In the genomic region with DNA sequence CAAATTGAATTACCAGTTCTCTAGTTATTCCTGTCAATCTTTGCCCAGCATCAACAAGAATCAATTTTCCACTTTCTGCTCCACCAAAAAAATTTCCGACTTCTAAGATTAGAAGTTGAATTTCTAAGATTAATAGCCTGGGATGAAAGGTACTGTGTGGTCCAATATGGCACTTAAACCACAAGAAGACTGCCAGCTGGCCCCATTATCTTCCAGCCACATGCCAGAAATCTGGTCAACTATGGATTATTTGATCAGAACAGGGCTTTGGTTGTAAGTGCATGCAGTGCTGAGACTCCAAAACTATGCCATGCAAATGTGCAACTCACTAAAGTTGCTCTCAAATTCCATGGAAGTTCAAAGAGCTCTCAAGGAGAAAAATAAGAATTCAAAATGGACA, we compare ENCODE assay signal across 18 cellular contexts.
A peak's percentile ranks its signal among the peaks of the same experiment; 100 is the strongest.
DNase-seq lines count a peak whose midpoint lies in the region; ATAC-seq and TF ChIP-seq lines count a peak whose summit lies in the region.
"Had no signal": no experiment of that assay in that cellular context is flagged by ENCODE, and none has a peak within 500 bp of the region (broad histone marks: within the 10 kb centered on the region; RNA-seq: fewer than 3 reads in every experiment).

No MANE protein-coding gene starts in this region.

- TF ChIP-seq RAD21 in HCT116 (IDR thresholded peaks at IDR 0.05; ENCODE audit: low read depth) = no peak

- CTCF ChIA-PET in HCT116 (lab: Charles Lee) = interaction anchor here (1.3 to 1.4 kb wide), 2 partner anchors 10 to 167 kb away, joined by 5 to 6 read pairs; no protein-coding TSS in a partner anchor

- peaks cover 4 to 31% of the 10 kb centered on the region in 2 experiments; a peak in 2 of 4 replicates for H3K4me1 ChIP-seq in HCT116 (ENCODE audit: control insufficient read depth in 1 of 2, insufficient read depth in 2 of 2, low read length in 2 of 2)

- H3K9ac ChIP-seq in HCT116 (ENCODE audit: low read length) = no peak overlapping the region

- peaks cover 6 to 38% of the 10 kb centered on the region in 2 experiments for H3K36me3 ChIP-seq in HCT116 (ENCODE audit: control insufficient read depth in 1 of 2, insufficient read depth in 2 of 2, low read length in 2 of 2)

- POLR2A ChIA-PET in HCT116 (lab: Charles Lee) = no interaction called here
- POLR2A ChIA-PET in naive thymus-derived CD8-positive, alpha-beta T cell (lab: Charles Lee) = no interaction called here

- no TSS peak for BruUV-seq in HCT116 (replicated peaks; lab: Mats Ljungman, UMichigan)

- no peaks in the 10 kb centered on the region for H3K9me2 ChIP-seq in HCT116 (ENCODE audit: insufficient read depth)

- ATAC-seq in HCT116 = no peak
- no peak for ATAC-seq in naive thymus-derived CD8-positive, alpha-beta T cell
- ATAC-seq: HepG2 had no signal

- H4K20me1 ChIP-seq in HCT116 (ENCODE audit: insufficient read depth) = peaks cover 18% of the 10 kb centered on the region

- no peak for TF ChIP-seq POLR2A in HCT116 (IDR thresholded peaks at IDR 0.05; ENCODE audit: borderline replicate concordance, extremely low read depth, insufficient read depth, insufficient read length)

- H3K36me3 Mint-ChIP-seq in nephron (ENCODE audit: low read depth) = peaks cover 42% of the 10 kb centered on the region
- H3K36me3 Mint-ChIP-seq in naive thymus-derived CD8-positive, alpha-beta T cell = peaks cover 0 to 20% (median 0%) of the 10 kb centered on the region in 3 donors

- H3K27ac Mint-ChIP-seq in nephron = peak overlapping the region in 2 of 3 experiments; percentile 38 to 47
- no peak overlapping the region for H3K27ac Mint-ChIP-seq in naive thymus-derived CD8-positive, alpha-beta T cell

- RAD21 ChIA-PET in HCT116 (lab: Charles Lee; ENCODE audit: low non-redundant PET in 1 of 2, low total read pairs in 2 of 2, uncharacterized antibody in 2 of 2, unreplicated experiment in 2 of 2) = no interaction called here

- no peaks in the 10 kb centered on the region for H3K27me3 Mint-ChIP-seq in nephron (ENCODE audit: low read depth)
- H3K27me3 Mint-ChIP-seq in naive thymus-derived CD8-positive, alpha-beta T cell = no peaks in the 10 kb centered on the region

- H2AFZ ChIP-seq in HCT116 (ENCODE audit: low read depth, low read length, poor library complexity, severe bottlenecking) = no peak overlapping the region

- no peak overlapping the region for H3K4me3 Mint-ChIP-seq in nephron
- H3K4me3 Mint-ChIP-seq in naive thymus-derived CD8-positive, alpha-beta T cell = no peak overlapping the region

- H3K4me3 ChIP-seq in HCT116 (replicated peaks in 1 of 2; ENCODE audit: low read depth in 1 of 2, low read length in 2 of 2) (no peak overlapping the region), fibroblast of villous mesenchyme (ENCODE audit: low read depth, low read length) (no peak overlapping the region)

- TF ChIP-seq CTCF in HCT116 (IDR thresholded peaks at IDR 0.05 in 2 of 3, conservative IDR thresholded peaks at IDR 0.05 in 1 of 3; ENCODE audit: borderline replicate concordance in 1 of 3, insufficient read depth in 1 of 3, low read depth in 2 of 3, low read length in 2 of 3) = no peak
- TF ChIP-seq CTCF in fibroblast of villous mesenchyme (IDR thresholded peaks at IDR 0.05; ENCODE audit: insufficient read depth, low read depth, low read length) = no peak
- TF ChIP-seq CTCF in nephron (IDR thresholded peaks at IDR 0.05; ENCODE audit: unreplicated experiment in 3 of 3) = no peak

- H3K9me3 ChIP-seq in HCT116 (ENCODE audit: control insufficient read depth in 1 of 2, insufficient read depth in 1 of 2, low read depth in 1 of 2, low read length in 2 of 2) = no peaks in the 10 kb centered on the region

- H3K4me2 ChIP-seq in HCT116 (ENCODE audit: low read length) = no peak overlapping the region

- no peaks in the 10 kb centered on the region for H3K27me3 ChIP-seq in HCT116 (ENCODE audit: insufficient read depth, low read length)

- DNase-seq in HCT116 (ENCODE audit: low read depth, low spot score) (no peak), NCI-H82 treated with DMSO at 0.1 percent for 48 hours (lab: John Stamatoyannopoulos, UW; ENCODE audit: unreplicated experiment) (peak; percentile 73), fibroblast of villous mesenchyme (ENCODE audit: low read depth) (peak; percentile 10), dedifferentiated amniotic fluid mesenchymal stem cell (ENCODE audit: extremely low spot score) (no peak), HK-2 (ENCODE audit: unreplicated experiment) (no peak)
- no peak for DNase-seq in naive thymus-derived CD8-positive, alpha-beta T cell
- DNase-seq: ACHN, COR-L47, DMS53, HCEC 1CT, KG1, NCI-H146, NCI-H2081 treated with DMSO at 0.1 percent for 48 hours, NCI-H69, OCI-M1, RPMI8226 had no signal

- H3K9me3 Mint-ChIP-seq in nephron = peaks cover 28% of the 10 kb centered on the region
- peaks cover 3 to 37% (median 15%) of the 10 kb centered on the region in 9 donors for H3K9me3 Mint-ChIP-seq in naive thymus-derived CD8-positive, alpha-beta T cell

- peak overlapping the region; percentile 37; the same call in 1 of the 2 replicates for H3K27ac ChIP-seq in HCT116 (ENCODE audit: low read depth, low read length)

- peaks cover 79% of the 10 kb centered on the region for H3K79me2 ChIP-seq in HCT116 (ENCODE audit: insufficient read depth, low read length)

- intact Hi-C loops in HCT116 (cut with micrococcal nuclease) = loop anchor here (10.0 kb wide), 1 partner anchor 278 kb away; no protein-coding TSS in a partner anchor

- H3K4me1 Mint-ChIP-seq in nephron = peaks cover 5% of the 10 kb centered on the region
- H3K4me1 Mint-ChIP-seq in naive thymus-derived CD8-positive, alpha-beta T cell = no peaks in the 10 kb centered on the region

TF ChIP-seq in HCT116, 20 proteins besides CTCF, POLR2A, EP300 and RAD21:
- peak; percentile 38 for TF ChIP-seq TCF7L2 (IDR thresholded peaks at IDR 0.05; ENCODE audit: borderline replicate concordance, extremely low read depth, insufficient read depth, insufficient read length)
- TF ChIP-seq, protein P1, sequence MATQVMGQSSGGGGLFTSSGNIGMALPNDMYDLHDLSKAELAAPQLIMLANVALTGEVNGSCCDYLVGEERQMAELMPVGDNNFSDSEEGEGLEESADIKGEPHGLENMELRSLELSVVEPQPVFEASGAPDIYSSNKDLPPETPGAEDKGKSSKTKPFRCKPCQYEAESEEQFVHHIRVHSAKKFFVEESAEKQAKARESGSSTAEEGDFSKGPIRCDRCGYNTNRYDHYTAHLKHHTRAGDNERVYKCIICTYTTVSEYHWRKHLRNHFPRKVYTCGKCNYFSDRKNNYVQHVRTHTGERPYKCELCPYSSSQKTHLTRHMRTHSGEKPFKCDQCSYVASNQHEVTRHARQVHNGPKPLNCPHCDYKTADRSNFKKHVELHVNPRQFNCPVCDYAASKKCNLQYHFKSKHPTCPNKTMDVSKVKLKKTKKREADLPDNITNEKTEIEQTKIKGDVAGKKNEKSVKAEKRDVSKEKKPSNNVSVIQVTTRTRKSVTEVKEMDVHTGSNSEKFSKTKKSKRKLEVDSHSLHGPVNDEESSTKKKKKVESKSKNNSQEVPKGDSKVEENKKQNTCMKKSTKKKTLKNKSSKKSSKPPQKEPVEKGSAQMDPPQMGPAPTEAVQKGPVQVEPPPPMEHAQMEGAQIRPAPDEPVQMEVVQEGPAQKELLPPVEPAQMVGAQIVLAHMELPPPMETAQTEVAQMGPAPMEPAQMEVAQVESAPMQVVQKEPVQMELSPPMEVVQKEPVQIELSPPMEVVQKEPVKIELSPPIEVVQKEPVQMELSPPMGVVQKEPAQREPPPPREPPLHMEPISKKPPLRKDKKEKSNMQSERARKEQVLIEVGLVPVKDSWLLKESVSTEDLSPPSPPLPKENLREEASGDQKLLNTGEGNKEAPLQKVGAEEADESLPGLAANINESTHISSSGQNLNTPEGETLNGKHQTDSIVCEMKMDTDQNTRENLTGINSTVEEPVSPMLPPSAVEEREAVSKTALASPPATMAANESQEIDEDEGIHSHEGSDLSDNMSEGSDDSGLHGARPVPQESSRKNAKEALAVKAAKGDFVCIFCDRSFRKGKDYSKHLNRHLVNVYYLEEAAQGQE (IDR thresholded peaks at IDR 0.05; ENCODE audit: low read depth) = no peak
- TF ChIP-seq POLR2AphosphoS5 (IDR thresholded peaks at IDR 0.05; ENCODE audit: low read depth, low read length) = peak; percentile 46; the same call in 1 of the 2 replicates

Comparison
In these comparisons a context has a peak if more than half of its experiments do, and no peak if none do; other contexts are left out.
1. DNase-seq: peak in NCI-H82 treated with DMSO at 0.1 percent for 48 hours (single experiment) and fibroblast of villous mesenchyme (single experiment); none in HCT116 (single experiment), naive thymus-derived CD8-positive, alpha-beta T cell (0 of 10), dedifferentiated amniotic fluid mesenchymal stem cell (single experiment) and HK-2 (single experiment).
2. H3K27ac Mint-ChIP-seq: peak in nephron (2 of 3); none in naive thymus-derived CD8-positive, alpha-beta T cell (0 of 10).